Comparison of ENCODE assay signal across 1 cellular context in the genomic region with DNA sequence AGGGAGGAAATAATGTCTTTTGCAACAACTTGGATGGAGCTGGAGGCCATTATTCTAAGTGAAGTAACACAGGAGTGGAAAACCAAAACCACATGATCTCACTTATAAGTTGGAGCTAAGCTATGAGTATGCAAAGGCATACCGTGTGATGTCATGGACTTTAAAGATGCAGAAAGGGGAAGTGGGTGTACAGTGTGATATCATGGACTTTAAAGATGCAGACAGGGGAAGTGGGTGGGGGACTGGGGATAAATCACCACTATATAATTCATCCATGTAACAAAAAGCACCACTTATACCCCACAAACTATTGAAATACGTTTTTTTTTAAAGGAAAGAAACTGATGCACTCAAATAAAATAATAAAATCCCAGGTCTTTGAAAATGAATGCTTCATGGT.
TF ChIP-seq lines count a peak whose summit lies in the region.

No MANE protein-coding gene starts in this region.

TF ChIP-seq in HEK293, 187 proteins besides CTCF, POLR2A, EP300 and RAD21 (continued from another document):
- TF ChIP-seq, protein P1, sequence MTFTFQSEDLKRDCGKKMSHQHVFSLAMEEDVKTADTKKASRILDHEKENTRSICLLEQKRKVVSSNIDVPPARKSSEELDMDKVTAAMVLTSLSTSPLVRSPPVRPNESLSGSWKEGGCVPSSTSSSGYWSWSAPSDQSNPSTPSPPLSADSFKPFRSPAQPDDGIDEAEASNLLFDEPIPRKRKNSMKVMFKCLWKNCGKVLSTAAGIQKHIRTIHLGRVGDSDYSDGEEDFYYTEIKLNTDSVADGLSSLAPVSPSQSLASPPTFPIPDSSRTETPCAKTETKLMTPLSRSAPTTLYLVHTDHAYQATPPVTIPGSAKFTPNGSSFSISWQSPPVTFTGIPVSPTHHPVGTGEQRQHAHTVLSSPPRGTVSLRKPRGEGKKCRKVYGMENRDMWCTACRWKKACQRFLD (tag by site-specific recombination; IDR thresholded peaks at IDR 0.05): no peak
- no peak for TF ChIP-seq RBAK (tag by site-specific recombination; IDR thresholded peaks at IDR 0.05)
- no peak for TF ChIP-seq ZNF670 (tag by site-specific recombination; IDR thresholded peaks at IDR 0.05; ENCODE audit: low read depth)
TF ChIP-seq in HEK293: peak in this region for 4.
